ENCODE assay signal across 7 cellular contexts in genomic region chr2:38075436-38076249, GRCh38. TPM values are rescaled to one million over a fixed set of nuclear protein-coding genes. Genes with fewer than 3 reads are reported as not detected.
DNase-seq lines count a peak whose midpoint lies in the region; ATAC-seq, FAIRE-seq and TF ChIP-seq lines count a peak whose summit lies in the region.

Gene CYP1B1, minus strand, starts transcription at chr2:38076151. Its CDS starts 763 bp downstream, at chr2:38075388.

- H3K4me1 ChIP-seq in spleen, result peaks cover 28 to 65% (median 43%) of the 10 kb centered on the region in 6 donors

- no peak for TF ChIP-seq POLR2A in GM12892 (IDR thresholded peaks at IDR 0.05; ENCODE audit: low read depth, low read length)
- no peak for TF ChIP-seq POLR2A in spleen (IDR thresholded peaks at IDR 0.05)

- DNase-seq in GM12892 (ENCODE audit: insufficient read length), result no peak
- peak; percentile 80 for DNase-seq in spleen
- DNase-seq in hippocampal formation (lab: John Stamatoyannopoulos, UW), result no peak

- peak; percentile 62 for FAIRE-seq in GM12892 (lab: Jason Lieb, UNC)

- intact Hi-C loops in spleen (cut with DNase I; ENCODE audit: low total_unique reads), result no loop called here

- ATAC-seq in HG03045 (IDR thresholded peaks at IDR 0.05; ENCODE audit: unreplicated experiment) (peak; percentile 29), HG03108 (IDR thresholded peaks at IDR 0.05; ENCODE audit: unreplicated experiment) (no peak)

- H3K9me3 ChIP-seq in iPS-18c (ENCODE audit: control insufficient read depth, insufficient read depth, low read length) (no peaks in the 10 kb centered on the region), spleen (no peaks in the 10 kb centered on the region)

- WGBS in adipose tissue, 3 donors, result 3 to 6% (median 4%) methylated on average over 63 of the region's 63 CpGs
- 4 to 8% (median 5%) methylated on average over 31 to 63 of the region's 63 CpGs for WGBS in spleen, 5 donors

- H3K4me3 ChIP-seq in iPS-18c (ENCODE audit: insufficient read depth, low read depth, low read length), result peak within 1 kb of the TSS; percentile 52
- peak within 1 kb of the TSS; percentile 44 to 72 (median 55) for H3K4me3 ChIP-seq in spleen

- H3K36me3 ChIP-seq in spleen, result peaks cover 0 to 6% (median 0%) of the 10 kb centered on the region in 6 donors

- H3K27me3 ChIP-seq in spleen (replicated peaks in 1 of 7), result peaks cover 0 to 82% (median 49%) of the 10 kb centered on the region in 7 donors

- H3K27ac ChIP-seq in adipose tissue (ENCODE audit: low read depth, low read length) (peak within 1 kb of the TSS; percentile 92), spleen (peak within 1 kb of the TSS; percentile 57 to 88 (median 87))

- TF ChIP-seq CTCF in spleen (IDR thresholded peaks at IDR 0.05 in 8 of 11, conservative IDR thresholded peaks at IDR 0.05 in 3 of 11), result no peak

RNA-seq across cellular contexts. Expression of gene CYP1B1, which starts in this region (rescaled TPM):
- polyA plus RNA-seq in GM12892 (2012; ENCODE audit: missing spikeins), result 9.0 TPM
- polyA plus RNA-seq in adipose tissue (100 to 1,000 TPM in 1 of 3 donors, 10 to 100 TPM in 1, 1 to 10 TPM in 1; 1.9 to 144 (median 43.9) TPM), spleen (10 to 100 TPM; 17.7 to 26.4 (median 22.6) TPM)
- total RNA-seq in spleen, result 100 to 1,000 TPM in 2 of 7 donors, 10 to 100 TPM in 5; 50.4 to 121 (median 73.6) TPM
